1 cellular context compared by ENCODE assay signal in the genomic region with DNA sequence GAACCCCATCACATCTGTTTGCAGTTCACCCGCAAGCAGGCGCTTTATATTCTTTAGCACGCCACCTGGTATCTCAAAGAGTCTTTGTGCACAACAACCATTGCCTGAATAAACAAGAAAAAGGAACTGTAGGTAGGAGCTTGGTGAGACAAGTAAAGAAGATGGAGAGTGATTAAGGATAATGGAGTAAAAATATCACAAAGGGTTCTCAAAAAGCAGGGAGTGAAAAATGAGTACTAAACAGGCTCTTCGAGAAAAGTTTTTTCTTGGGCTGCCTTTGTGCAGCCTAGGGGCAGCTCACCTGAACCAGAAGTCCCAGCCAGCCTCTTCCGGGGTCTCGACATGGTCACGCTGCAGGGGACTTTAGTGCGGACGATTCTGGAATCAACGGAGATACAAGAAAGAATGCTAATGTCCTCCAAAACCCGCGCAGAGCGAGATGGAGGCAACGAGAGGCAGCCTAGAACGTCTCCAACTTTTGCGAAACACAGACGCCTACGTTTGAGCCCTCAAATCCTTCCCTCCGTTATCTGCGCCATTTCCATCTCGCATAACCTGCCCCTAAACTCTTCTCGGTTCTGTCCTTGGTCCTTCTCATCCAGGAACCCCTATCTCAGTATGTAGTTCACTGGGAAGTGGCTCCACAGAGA.
TF ChIP-seq lines count a peak whose summit lies in the region.

No MANE protein-coding gene starts in this region.

TF ChIP-seq in GM23338, 12 proteins besides CTCF, POLR2A, EP300 and RAD21:
- TF ChIP-seq, protein P1, sequence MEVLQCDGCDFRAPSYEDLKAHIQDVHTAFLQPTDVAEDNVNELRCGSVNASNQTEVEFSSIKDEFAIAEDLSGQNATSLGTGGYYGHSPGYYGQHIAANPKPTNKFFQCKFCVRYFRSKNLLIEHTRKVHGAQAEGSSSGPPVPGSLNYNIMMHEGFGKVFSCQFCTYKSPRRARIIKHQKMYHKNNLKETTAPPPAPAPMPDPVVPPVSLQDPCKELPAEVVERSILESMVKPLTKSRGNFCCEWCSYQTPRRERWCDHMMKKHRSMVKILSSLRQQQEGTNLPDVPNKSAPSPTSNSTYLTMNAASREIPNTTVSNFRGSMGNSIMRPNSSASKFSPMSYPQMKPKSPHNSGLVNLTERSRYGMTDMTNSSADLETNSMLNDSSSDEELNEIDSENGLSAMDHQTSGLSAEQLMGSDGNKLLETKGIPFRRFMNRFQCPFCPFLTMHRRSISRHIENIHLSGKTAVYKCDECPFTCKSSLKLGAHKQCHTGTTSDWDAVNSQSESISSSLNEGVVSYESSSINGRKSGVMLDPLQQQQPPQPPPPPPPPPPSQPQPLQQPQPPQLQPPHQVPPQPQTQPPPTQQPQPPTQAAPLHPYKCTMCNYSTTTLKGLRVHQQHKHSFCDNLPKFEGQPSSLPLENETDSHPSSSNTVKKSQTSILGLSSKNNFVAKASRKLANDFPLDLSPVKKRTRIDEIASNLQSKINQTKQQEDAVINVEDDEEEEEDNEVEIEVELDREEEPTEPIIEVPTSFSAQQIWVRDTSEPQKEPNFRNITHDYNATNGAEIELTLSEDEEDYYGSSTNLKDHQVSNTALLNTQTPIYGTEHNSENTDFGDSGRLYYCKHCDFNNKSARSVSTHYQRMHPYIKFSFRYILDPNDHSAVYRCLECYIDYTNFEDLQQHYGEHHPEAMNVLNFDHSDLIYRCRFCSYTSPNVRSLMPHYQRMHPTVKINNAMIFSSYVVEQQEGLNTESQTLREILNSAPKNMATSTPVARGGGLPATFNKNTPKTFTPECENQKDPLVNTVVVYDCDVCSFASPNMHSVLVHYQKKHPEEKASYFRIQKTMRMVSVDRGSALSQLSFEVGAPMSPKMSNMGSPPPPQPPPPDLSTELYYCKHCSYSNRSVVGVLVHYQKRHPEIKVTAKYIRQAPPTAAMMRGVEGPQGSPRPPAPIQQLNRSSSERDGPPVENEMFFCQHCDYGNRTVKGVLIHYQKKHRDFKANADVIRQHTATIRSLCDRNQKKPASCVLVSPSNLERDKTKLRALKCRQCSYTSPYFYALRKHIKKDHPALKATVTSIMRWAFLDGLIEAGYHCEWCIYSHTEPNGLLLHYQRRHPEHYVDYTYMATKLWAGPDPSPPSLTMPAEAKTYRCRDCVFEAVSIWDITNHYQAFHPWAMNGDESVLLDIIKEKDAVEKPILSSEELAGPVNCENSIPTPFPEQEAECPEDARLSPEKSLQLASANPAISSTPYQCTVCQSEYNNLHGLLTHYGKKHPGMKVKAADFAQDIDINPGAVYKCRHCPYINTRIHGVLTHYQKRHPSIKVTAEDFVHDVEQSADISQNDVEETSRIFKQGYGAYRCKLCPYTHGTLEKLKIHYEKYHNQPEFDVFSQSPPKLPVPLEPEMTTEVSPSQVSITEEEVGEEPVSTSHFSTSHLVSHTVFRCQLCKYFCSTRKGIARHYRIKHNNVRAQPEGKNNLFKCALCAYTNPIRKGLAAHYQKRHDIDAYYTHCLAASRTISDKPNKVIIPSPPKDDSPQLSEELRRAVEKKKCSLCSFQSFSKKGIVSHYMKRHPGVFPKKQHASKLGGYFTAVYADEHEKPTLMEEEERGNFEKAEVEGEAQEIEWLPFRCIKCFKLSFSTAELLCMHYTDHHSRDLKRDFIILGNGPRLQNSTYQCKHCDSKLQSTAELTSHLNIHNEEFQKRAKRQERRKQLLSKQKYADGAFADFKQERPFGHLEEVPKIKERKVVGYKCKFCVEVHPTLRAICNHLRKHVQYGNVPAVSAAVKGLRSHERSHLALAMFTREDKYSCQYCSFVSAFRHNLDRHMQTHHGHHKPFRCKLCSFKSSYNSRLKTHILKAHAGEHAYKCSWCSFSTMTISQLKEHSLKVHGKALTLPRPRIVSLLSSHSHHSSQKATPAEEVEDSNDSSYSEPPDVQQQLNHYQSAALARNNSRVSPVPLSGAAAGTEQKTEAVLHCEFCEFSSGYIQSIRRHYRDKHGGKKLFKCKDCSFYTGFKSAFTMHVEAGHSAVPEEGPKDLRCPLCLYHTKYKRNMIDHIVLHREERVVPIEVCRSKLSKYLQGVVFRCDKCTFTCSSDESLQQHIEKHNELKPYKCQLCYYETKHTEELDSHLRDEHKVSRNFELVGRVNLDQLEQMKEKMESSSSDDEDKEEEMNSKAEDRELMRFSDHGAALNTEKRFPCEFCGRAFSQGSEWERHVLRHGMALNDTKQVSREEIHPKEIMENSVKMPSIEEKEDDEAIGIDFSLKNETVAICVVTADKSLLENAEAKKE (CRISPR knock-in tag; IDR thresholded peaks at IDR 0.05) = no peak
- TF ChIP-seq, protein P2, sequence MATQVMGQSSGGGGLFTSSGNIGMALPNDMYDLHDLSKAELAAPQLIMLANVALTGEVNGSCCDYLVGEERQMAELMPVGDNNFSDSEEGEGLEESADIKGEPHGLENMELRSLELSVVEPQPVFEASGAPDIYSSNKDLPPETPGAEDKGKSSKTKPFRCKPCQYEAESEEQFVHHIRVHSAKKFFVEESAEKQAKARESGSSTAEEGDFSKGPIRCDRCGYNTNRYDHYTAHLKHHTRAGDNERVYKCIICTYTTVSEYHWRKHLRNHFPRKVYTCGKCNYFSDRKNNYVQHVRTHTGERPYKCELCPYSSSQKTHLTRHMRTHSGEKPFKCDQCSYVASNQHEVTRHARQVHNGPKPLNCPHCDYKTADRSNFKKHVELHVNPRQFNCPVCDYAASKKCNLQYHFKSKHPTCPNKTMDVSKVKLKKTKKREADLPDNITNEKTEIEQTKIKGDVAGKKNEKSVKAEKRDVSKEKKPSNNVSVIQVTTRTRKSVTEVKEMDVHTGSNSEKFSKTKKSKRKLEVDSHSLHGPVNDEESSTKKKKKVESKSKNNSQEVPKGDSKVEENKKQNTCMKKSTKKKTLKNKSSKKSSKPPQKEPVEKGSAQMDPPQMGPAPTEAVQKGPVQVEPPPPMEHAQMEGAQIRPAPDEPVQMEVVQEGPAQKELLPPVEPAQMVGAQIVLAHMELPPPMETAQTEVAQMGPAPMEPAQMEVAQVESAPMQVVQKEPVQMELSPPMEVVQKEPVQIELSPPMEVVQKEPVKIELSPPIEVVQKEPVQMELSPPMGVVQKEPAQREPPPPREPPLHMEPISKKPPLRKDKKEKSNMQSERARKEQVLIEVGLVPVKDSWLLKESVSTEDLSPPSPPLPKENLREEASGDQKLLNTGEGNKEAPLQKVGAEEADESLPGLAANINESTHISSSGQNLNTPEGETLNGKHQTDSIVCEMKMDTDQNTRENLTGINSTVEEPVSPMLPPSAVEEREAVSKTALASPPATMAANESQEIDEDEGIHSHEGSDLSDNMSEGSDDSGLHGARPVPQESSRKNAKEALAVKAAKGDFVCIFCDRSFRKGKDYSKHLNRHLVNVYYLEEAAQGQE (IDR thresholded peaks at IDR 0.05; ENCODE audit: unreplicated experiment) = peak; percentile 36
TF ChIP-seq in GM23338: peak in this region for 1.
